1 cellular context compared by ENCODE assay signal in the genomic region with DNA sequence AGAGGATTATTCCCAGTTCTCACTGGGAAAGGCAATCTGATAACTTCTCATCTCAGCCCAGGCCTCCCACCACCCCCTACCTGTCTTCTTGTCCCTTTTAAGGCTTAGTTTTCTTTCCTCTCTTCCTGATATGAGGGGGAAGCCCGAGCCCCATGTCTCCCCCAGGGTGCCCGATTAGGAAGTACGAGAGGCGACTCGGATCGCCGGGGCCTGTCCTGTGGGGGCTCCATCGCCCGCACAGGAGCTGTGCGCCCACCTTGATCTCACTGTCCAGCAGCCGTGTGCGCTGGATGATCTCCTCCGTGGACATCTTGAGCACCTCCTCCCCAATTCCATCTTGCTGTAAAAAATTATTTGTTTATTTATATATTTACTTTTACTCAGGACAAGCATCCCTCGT.
TF ChIP-seq lines count a peak whose summit lies in the region.

No MANE protein-coding gene starts in this region.

TF ChIP-seq in HCT116, 20 proteins besides CTCF, POLR2A, EP300 and RAD21:
- TF ChIP-seq, protein P1, sequence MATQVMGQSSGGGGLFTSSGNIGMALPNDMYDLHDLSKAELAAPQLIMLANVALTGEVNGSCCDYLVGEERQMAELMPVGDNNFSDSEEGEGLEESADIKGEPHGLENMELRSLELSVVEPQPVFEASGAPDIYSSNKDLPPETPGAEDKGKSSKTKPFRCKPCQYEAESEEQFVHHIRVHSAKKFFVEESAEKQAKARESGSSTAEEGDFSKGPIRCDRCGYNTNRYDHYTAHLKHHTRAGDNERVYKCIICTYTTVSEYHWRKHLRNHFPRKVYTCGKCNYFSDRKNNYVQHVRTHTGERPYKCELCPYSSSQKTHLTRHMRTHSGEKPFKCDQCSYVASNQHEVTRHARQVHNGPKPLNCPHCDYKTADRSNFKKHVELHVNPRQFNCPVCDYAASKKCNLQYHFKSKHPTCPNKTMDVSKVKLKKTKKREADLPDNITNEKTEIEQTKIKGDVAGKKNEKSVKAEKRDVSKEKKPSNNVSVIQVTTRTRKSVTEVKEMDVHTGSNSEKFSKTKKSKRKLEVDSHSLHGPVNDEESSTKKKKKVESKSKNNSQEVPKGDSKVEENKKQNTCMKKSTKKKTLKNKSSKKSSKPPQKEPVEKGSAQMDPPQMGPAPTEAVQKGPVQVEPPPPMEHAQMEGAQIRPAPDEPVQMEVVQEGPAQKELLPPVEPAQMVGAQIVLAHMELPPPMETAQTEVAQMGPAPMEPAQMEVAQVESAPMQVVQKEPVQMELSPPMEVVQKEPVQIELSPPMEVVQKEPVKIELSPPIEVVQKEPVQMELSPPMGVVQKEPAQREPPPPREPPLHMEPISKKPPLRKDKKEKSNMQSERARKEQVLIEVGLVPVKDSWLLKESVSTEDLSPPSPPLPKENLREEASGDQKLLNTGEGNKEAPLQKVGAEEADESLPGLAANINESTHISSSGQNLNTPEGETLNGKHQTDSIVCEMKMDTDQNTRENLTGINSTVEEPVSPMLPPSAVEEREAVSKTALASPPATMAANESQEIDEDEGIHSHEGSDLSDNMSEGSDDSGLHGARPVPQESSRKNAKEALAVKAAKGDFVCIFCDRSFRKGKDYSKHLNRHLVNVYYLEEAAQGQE (IDR thresholded peaks at IDR 0.05; ENCODE audit: low read depth): no peak
- TF ChIP-seq TCF7L2 (IDR thresholded peaks at IDR 0.05; ENCODE audit: borderline replicate concordance, extremely low read depth, insufficient read depth, insufficient read length): no peak
